26 cellular contexts compared by ENCODE assay signal in genomic region chr5:175683231-175683630, GRCh38. TPM values are rescaled to one million over a fixed set of nuclear protein-coding genes. Genes with fewer than 3 reads are reported as not detected.
"Had no signal": no experiment of that assay in that cellular context is flagged by ENCODE, and none has a peak within 500 bp of the region (broad histone marks: within the 10 kb centered on the region; RNA-seq: fewer than 3 reads in every experiment).

No MANE protein-coding gene starts in this region.

- H3K27me3 ChIP-seq: gastrocnemius medialis, right lobe of liver, thyroid gland, upper lobe of left lung had no signal

- H3K27ac Mint-ChIP-seq: activated CD4-positive, alpha-beta memory T cell treated with anti-CD3 and anti-CD28 coated beads for 36 hours; activated naive CD8-positive, alpha-beta T cell; activated T-helper 2 cell treated with anti-CD3 and anti-CD28 coated beads, Interferon-gamma antibody, Interleukin-2, Interleukin-4, amounts not matched to agents 10 μg/mL and 5 μg/mL and 100 μg/mL, durations not matched to agents 14 hours and 24 hours and 36 hours; effector memory CD8-positive, alpha-beta T cell; immature natural killer cell; nephron; stimulated activated effector memory CD8-positive, alpha-beta T cell treated with anti-CD3 and anti-CD28 coated beads, Interleukin-12 subunit alpha, Interleukin-12 subunit beta, amount 100 ng/mL, for 72 hours; stimulated activated naive CD8-positive, alpha-beta T cell treated with anti-CD3 and anti-CD28 coated beads, Interleukin-15, Interleukin-2, amounts not matched to agents 100 ng/mL and 50 ng/mL, for 24 hours had no signal

- H3K9me3 Mint-ChIP-seq: activated CD4-positive, alpha-beta memory T cell treated with anti-CD3 and anti-CD28 coated beads for 36 hours; activated CD4-positive, alpha-beta T cell treated with anti-CD3 and anti-CD28 coated beads, Interleukin-2, amount 10 ng/mL, durations not matched to agents 24 days and 14 days; activated T-helper 2 cell treated with anti-CD3 and anti-CD28 coated beads, Interferon-gamma antibody, Interleukin-2, Interleukin-4, amounts not matched to agents 10 μg/mL and 5 μg/mL and 100 μg/mL, durations not matched to agents 14 hours and 24 hours and 36 hours; effector memory CD8-positive, alpha-beta T cell; immature natural killer cell; nephron; stimulated activated effector memory CD8-positive, alpha-beta T cell treated with anti-CD3 and anti-CD28 coated beads, Interleukin-12 subunit alpha, Interleukin-12 subunit beta, amount 100 ng/mL, for 72 hours; stimulated activated naive CD8-positive, alpha-beta T cell treated with anti-CD3 and anti-CD28 coated beads, Interleukin-15, Interleukin-2, amounts not matched to agents 100 ng/mL and 50 ng/mL, for 24 hours had no signal

- H3K4me1 Mint-ChIP-seq: immature natural killer cell; stimulated activated effector memory CD8-positive, alpha-beta T cell treated with anti-CD3 and anti-CD28 coated beads, Interleukin-12 subunit alpha, Interleukin-12 subunit beta, amount 100 ng/mL, for 72 hours had no signal

- H3K36me3 ChIP-seq: gastrocnemius medialis, right lobe of liver, thyroid gland, upper lobe of left lung, WERI-Rb-1 had no signal

- H3K4me3 ChIP-seq: body of pancreas, coronary artery, gastrocnemius medialis, right lobe of liver, skin epidermis, thyroid gland, upper lobe of left lung had no signal

- DNase-seq: activated CD4-positive, alpha-beta memory T cell treated with anti-CD3 and anti-CD28 coated beads for 36 hours; activated CD4-positive, alpha-beta T cell treated with anti-CD3 and anti-CD28 coated beads, Interleukin-2, amount 10 ng/mL, durations not matched to agents 24 days and 14 days; activated T-cell treated with anti-CD3 and anti-CD28 coated beads, Interleukin-2, amount 50 U/mL, for 48 hours; body of pancreas; cerebellar nuclear complex; effector memory CD8-positive, alpha-beta T cell; erythroblast; gastrocnemius medialis; hypothalamus; immature natural killer cell; stimulated activated CD4-positive, alpha-beta T cell treated with anti-CD3 and anti-CD28 coated beads, Interleukin-4, amount 100 ng/mL, for 24 hours; T-helper 9 cell; thyroid gland; upper lobe of left lung; WERI-Rb-1 had no signal

- H3K36me3 Mint-ChIP-seq: immature natural killer cell had no signal

- H3K4me3 Mint-ChIP-seq: activated CD4-positive, alpha-beta memory T cell treated with anti-CD3 and anti-CD28 coated beads for 36 hours; activated CD4-positive, alpha-beta T cell treated with anti-CD3 and anti-CD28 coated beads, Interleukin-2, amount 10 ng/mL, durations not matched to agents 24 days and 14 days; activated naive CD8-positive, alpha-beta T cell; effector memory CD8-positive, alpha-beta T cell; immature natural killer cell; nephron; stimulated activated effector memory CD8-positive, alpha-beta T cell treated with anti-CD3 and anti-CD28 coated beads, Interleukin-12 subunit alpha, Interleukin-12 subunit beta, amount 100 ng/mL, for 72 hours; stimulated activated naive CD8-positive, alpha-beta T cell treated with anti-CD3 and anti-CD28 coated beads, Interleukin-15, Interleukin-2, amounts not matched to agents 100 ng/mL and 50 ng/mL, for 24 hours had no signal

- ATAC-seq: activated CD4-positive, CD25-positive, alpha-beta regulatory T cell treated with anti-CD3 and anti-CD28 coated beads, Interleukin-2, amount 50 U/mL, for 24 hours; body of pancreas; effector memory CD8-positive, alpha-beta T cell; gastrocnemius medialis; left lobe of liver; right lobe of liver; stimulated activated effector memory CD8-positive, alpha-beta T cell treated with anti-CD3 and anti-CD28 coated beads, Interleukin-12 subunit alpha, Interleukin-12 subunit beta, amount 100 ng/mL, for 72 hours had no signal

- H3K9me3 ChIP-seq: body of pancreas, gastrocnemius medialis, right lobe of liver, thyroid gland, upper lobe of left lung had no signal

- H3K4me1 ChIP-seq: right lobe of liver, thyroid gland had no signal

- H3K27ac ChIP-seq: body of pancreas, gastrocnemius medialis, right lobe of liver, skin epidermis, thyroid gland, upper lobe of left lung, WERI-Rb-1 had no signal

- H3K27me3 Mint-ChIP-seq: activated CD4-positive, alpha-beta memory T cell treated with anti-CD3 and anti-CD28 coated beads for 36 hours; activated CD4-positive, alpha-beta T cell treated with anti-CD3 and anti-CD28 coated beads, Interleukin-2, amount 10 ng/mL, durations not matched to agents 24 days and 14 days; activated naive CD8-positive, alpha-beta T cell; stimulated activated naive CD8-positive, alpha-beta T cell treated with anti-CD3 and anti-CD28 coated beads, Interleukin-15, Interleukin-2, amounts not matched to agents 100 ng/mL and 50 ng/mL, for 24 hours had no signal

RNA-seq across cellular contexts. Expression of gene HRH2, which starts 25.4 kb away (rescaled TPM):
- total RNA-seq: lung microvascular endothelial cell had no signal
